In genomic region chr15:70763950-70764730, GRCh38 we compare ENCODE assay signal across 8 cellular contexts. TPM values are rescaled to one million over a fixed set of nuclear protein-coding genes. Genes with fewer than 3 reads are reported as not detected.
A peak's percentile ranks its signal among the peaks of the same experiment; 100 is the strongest.
DNase-seq lines count a peak whose midpoint lies in the region; TF ChIP-seq lines count a peak whose summit lies in the region.

No MANE protein-coding gene starts in this region.

- peak overlapping the region; percentile 89 for H3K4me2 ChIP-seq in skeletal muscle satellite cell (ENCODE audit: low read length)

- H3K4me3 Mint-ChIP-seq in glutamatergic neuron (ENCODE audit: unreplicated experiment): peak overlapping the region; percentile 98

- H3K36me3 ChIP-seq in H7 (replicated peaks; ENCODE audit: control insufficient read depth, insufficient read depth, low read length) (no peaks in the 10 kb centered on the region), skeletal muscle satellite cell (ENCODE audit: insufficient read depth, low read length) (no peaks in the 10 kb centered on the region)

- no peaks in the 10 kb centered on the region for H3K27me3 ChIP-seq in H7 (ENCODE audit: control insufficient read depth, insufficient read depth, low read length)
- no peaks in the 10 kb centered on the region for H3K27me3 ChIP-seq in skeletal muscle satellite cell (ENCODE audit: control insufficient read depth, insufficient read depth, low read length)

- H3K4me1 Mint-ChIP-seq in glutamatergic neuron (ENCODE audit: low read depth, unreplicated experiment): peaks cover 2% of the 10 kb centered on the region

- DNase-seq in H7 (peak; percentile 47), glutamatergic neuron (no peak), DMS153 treated with DMSO at 0.1 percent for 48 hours (lab: John Stamatoyannopoulos, UW; ENCODE audit: unreplicated experiment) (no peak), NCI-H69 (lab: John Stamatoyannopoulos, UW) (no peak), NCI-H146 treated with DMSO at 0.1 percent for 48 hours (lab: John Stamatoyannopoulos, UW; ENCODE audit: unreplicated experiment) (no peak), SW480 (ENCODE audit: low spot score) (no peak)

- no peaks in the 10 kb centered on the region for H3K9me3 Mint-ChIP-seq in glutamatergic neuron (ENCODE audit: unreplicated experiment)

- peak overlapping the region; percentile 57 for H3K27ac Mint-ChIP-seq in glutamatergic neuron (ENCODE audit: unreplicated experiment)

- H3K9me3 ChIP-seq in skeletal muscle satellite cell (replicated peaks; ENCODE audit: low read length): no peaks in the 10 kb centered on the region

- H3K36me3 Mint-ChIP-seq in glutamatergic neuron (ENCODE audit: unreplicated experiment): no peaks in the 10 kb centered on the region

- peaks cover 2% of the 10 kb centered on the region for H3K27me3 Mint-ChIP-seq in glutamatergic neuron (ENCODE audit: unreplicated experiment)

- TF ChIP-seq CTCF in WI38 (IDR thresholded peaks at IDR 0.05; ENCODE audit: low read depth, low read length): no peak
- TF ChIP-seq CTCF in glutamatergic neuron (IDR thresholded peaks at IDR 0.05; ENCODE audit: partially characterized antibody, unreplicated experiment): no peak

- H3K9ac ChIP-seq in skeletal muscle satellite cell (ENCODE audit: low read depth, low read length): peak overlapping the region; percentile 96

- peaks cover 39% of the 10 kb centered on the region for H3K4me1 ChIP-seq in skeletal muscle satellite cell (ENCODE audit: control insufficient read depth, insufficient read depth, low read length)

- H3K4me3 ChIP-seq in H7 (ENCODE audit: insufficient read depth, low read depth, low read length): peak overlapping the region; percentile 68
- peak overlapping the region; percentile 90 for H3K4me3 ChIP-seq in WI38 (ENCODE audit: low read depth, low read length)
- H3K4me3 ChIP-seq in skeletal muscle satellite cell (ENCODE audit: low read length): peak overlapping the region; percentile 95

RNA-seq across cellular contexts. Expression of gene UACA, which starts 0.8 kb away (rescaled TPM):
- total RNA-seq in H7 (2014; rRNA removed; shearing (Covaris generic)): 21.1 and 29.2 TPM in 2 replicates
- total RNA-seq in glutamatergic neuron (ENCODE audit: unreplicated experiment): 5.2 TPM
- 41.3 and 52.2 TPM in 2 replicates for total RNA-seq in skeletal muscle satellite cell (2012; rRNA removed)
